ENCODE assay signal across 14 cellular contexts in genomic region chr12:3520168-3520567, GRCh38. TPM values are rescaled to one million over a fixed set of nuclear protein-coding genes. Genes with fewer than 3 reads are reported as not detected.
DNase-seq lines count a peak whose midpoint lies in the region; ATAC-seq and TF ChIP-seq lines count a peak whose summit lies in the region.
"Had no signal": no experiment of that assay in that cellular context is flagged by ENCODE, and none has a peak within 500 bp of the region (broad histone marks: within the 10 kb centered on the region; RNA-seq: fewer than 3 reads in every experiment).

No MANE protein-coding gene starts in this region.

- H3K4me3 ChIP-seq in GM23338 (no peak overlapping the region), mucosa of descending colon (no peak overlapping the region)
- no peak overlapping the region for H3K4me3 ChIP-seq in CD8-positive, alpha-beta T cell (ENCODE audit: low read depth, low read length)

- H3K79me2 ChIP-seq in GM23338 (replicated peaks; ENCODE audit: insufficient read depth): no peaks in the 10 kb centered on the region

- no peak overlapping the region for H3K4me2 ChIP-seq in GM23338

- H3F3A ChIP-seq in GM23338 (replicated peaks; ENCODE audit: low read depth): no peaks in the 10 kb centered on the region

- H2AFZ ChIP-seq in GM23338: no peak overlapping the region

- H3K27me3 ChIP-seq in GM23338 (ENCODE audit: insufficient read depth): no peaks in the 10 kb centered on the region
- H3K27me3 ChIP-seq in CD8-positive, alpha-beta T cell (ENCODE audit: insufficient read depth, low read length): peaks cover 3% of the 10 kb centered on the region

- H3K9me3 ChIP-seq in mucosa of descending colon: no peaks in the 10 kb centered on the region
- H3K9me3 ChIP-seq in CD8-positive, alpha-beta T cell (ENCODE audit: low read length): no peaks in the 10 kb centered on the region

- intact Hi-C loops in mucosa of descending colon (cut with DNase I, micrococcal nuclease): no loop called here
- intact Hi-C loops in CD8-positive, alpha-beta T cell (cut with DNase I, micrococcal nuclease): no loop called here

- POLR2A ChIA-PET in CD8-positive, alpha-beta T cell (lab: Charles Lee): no interaction called here

- no peaks in the 10 kb centered on the region for H3K9me2 ChIP-seq in GM23338 (ENCODE audit: insufficient read depth)

- TF ChIP-seq CTCF in GM23338 (conservative IDR thresholded peaks at IDR 0.05; ENCODE audit: low read depth in 2 of 2): no peak
- no peak for TF ChIP-seq CTCF in mucosa of descending colon (IDR thresholded peaks at IDR 0.05)
- TF ChIP-seq CTCF in CD8-positive, alpha-beta T cell (IDR thresholded peaks at IDR 0.05): no peak

- 0 out of 2 replicates have a peak overlapping the region, but pooled peaks have one; percentile 33 for H3K27ac Mint-ChIP-seq in GM23338
- H3K27ac Mint-ChIP-seq in CD8-positive, alpha-beta T cell: no peak overlapping the region
- H3K27ac Mint-ChIP-seq: endodermal cell, nephron had no signal

- peaks cover 5% of the 10 kb centered on the region for H3K27me3 Mint-ChIP-seq in GM23338 (ENCODE audit: insufficient read depth, low read depth, poor library complexity)
- peaks cover 15% of the 10 kb centered on the region for H3K27me3 Mint-ChIP-seq in CD8-positive, alpha-beta T cell (ENCODE audit: low read depth)

- in situ Hi-C loops in G401 (cut with HindIII; ENCODE audit: low sequenced_read_pairs): no loop called here

- H3K4me3 Mint-ChIP-seq in GM23338: no peak overlapping the region
- no peak overlapping the region for H3K4me3 Mint-ChIP-seq in CD8-positive, alpha-beta T cell
- H3K4me3 Mint-ChIP-seq: endodermal cell, nephron had no signal

- peaks cover 58% of the 10 kb centered on the region for H3K4me1 ChIP-seq in GM23338 (ENCODE audit: insufficient read depth)
- peaks cover 16% of the 10 kb centered on the region for H3K4me1 ChIP-seq in mucosa of descending colon (ENCODE audit: low read depth)
- H3K4me1 ChIP-seq in CD8-positive, alpha-beta T cell (ENCODE audit: insufficient read depth, low read length): no peaks in the 10 kb centered on the region

- no peak; the same call in 2 of the 3 replicates for ATAC-seq in GM23338
- ATAC-seq in mucosa of descending colon: peak; percentile 52
- no peak for ATAC-seq in CD8-positive, alpha-beta T cell

- H3K9me3 Mint-ChIP-seq in GM23338: no peaks in the 10 kb centered on the region
- H3K9me3 Mint-ChIP-seq in CD8-positive, alpha-beta T cell: no peaks in the 10 kb centered on the region
- H3K9me3 Mint-ChIP-seq: endodermal cell, nephron had no signal

- peaks cover 48% of the 10 kb centered on the region for H3K4me1 Mint-ChIP-seq in GM23338
- H3K4me1 Mint-ChIP-seq in CD8-positive, alpha-beta T cell (ENCODE audit: low read depth): no peaks in the 10 kb centered on the region

- DNase-seq in GM23338 (ENCODE audit: low spot score) (no peak), NCI-H146 (lab: John Stamatoyannopoulos, UW) (peak; percentile 83), NCI-H82 (lab: John Stamatoyannopoulos, UW) (peak; percentile 83), mucosa of descending colon (peak; percentile 53 to 61 (median 57)), D341Med (ENCODE audit: low spot score) (no peak), G401 (ENCODE audit: low spot score) (no peak)
- no peak for DNase-seq in CD8-positive, alpha-beta T cell
- DNase-seq: activated naive CD4-positive, alpha-beta T cell; endodermal cell; NCI-H1930 had no signal

- H3K27ac ChIP-seq in GM23338 (ENCODE audit: low read depth): no peak overlapping the region
- no peak overlapping the region for H3K27ac ChIP-seq in CD8-positive, alpha-beta T cell (ENCODE audit: low read depth, low read length)

- CTCF ChIA-PET in CD8-positive, alpha-beta T cell (lab: Charles Lee): no interaction called here

- H3K36me3 ChIP-seq in GM23338 (ENCODE audit: insufficient read depth): no peaks in the 10 kb centered on the region
- H3K36me3 ChIP-seq in mucosa of descending colon (ENCODE audit: low read depth): no peaks in the 10 kb centered on the region
- no peaks in the 10 kb centered on the region for H3K36me3 ChIP-seq in CD8-positive, alpha-beta T cell (ENCODE audit: insufficient read depth, low read length)

- H4K20me1 ChIP-seq in GM23338 (replicated peaks; ENCODE audit: insufficient read depth): no peaks in the 10 kb centered on the region

- H3K36me3 Mint-ChIP-seq in GM23338 (ENCODE audit: low read depth): no peaks in the 10 kb centered on the region
- H3K36me3 Mint-ChIP-seq in CD8-positive, alpha-beta T cell: no peaks in the 10 kb centered on the region

TF ChIP-seq in GM23338, 12 proteins besides CTCF, POLR2A, EP300 and RAD21 (continues in another document):
- TF ChIP-seq POLR2AphosphoS5 (IDR thresholded peaks at IDR 0.05; ENCODE audit: low read depth) (no peak), STAT1 (IDR thresholded peaks at IDR 0.05; ENCODE audit: unreplicated experiment) (no peak), JUNB (IDR thresholded peaks at IDR 0.05; ENCODE audit: unreplicated experiment) (no peak), REST (IDR thresholded peaks at IDR 0.05; ENCODE audit: unreplicated experiment) (no peak)

RNA-seq across cellular contexts. Expression of gene PRMT8, which starts 29.2 kb away (rescaled TPM):
- total RNA-seq in GM23338 (2014; rRNA removed; shearing (Covaris generic)): 0.21 and 0.74 TPM in 2 replicates
- polyA plus RNA-seq in GM23338 (2016; fragmentation: Nextera tagmentation; extraction: Ambion mirVana): 0.47 and 0.83 TPM in 2 replicates
- under 1 TPM in 1 of 3 donors, not detected in 2; 0.13 TPM for total RNA-seq in mucosa of descending colon
- not detected for total RNA-seq in CD8-positive, alpha-beta T cell
- not detected in 2 replicates for total RNA-seq in G401 (2014; rRNA removed; shearing (Covaris generic))
- total RNA-seq: glomerular endothelial cell, SK-MEL-5, skeletal muscle tissue had no signal

Comparison
In these comparisons a context has a peak if more than half of its experiments do, and no peak if none do; other contexts are left out.
1. DNase-seq: peak in NCI-H146 (single experiment), NCI-H82 (single experiment) and mucosa of descending colon (3 of 3); none in GM23338 (single experiment), CD8-positive, alpha-beta T cell (0 of 7), D341Med (single experiment) and G401 (single experiment).